Comparison of ENCODE assay signal across 8 cellular contexts in genomic region chr9:89278997-89279739, GRCh38. TPM values are rescaled to one million over a fixed set of nuclear protein-coding genes. Genes with fewer than 3 reads are reported as not detected.
A peak's percentile ranks its signal among the peaks of the same experiment; 100 is the strongest.
DNase-seq lines count a peak whose midpoint lies in the region; ATAC-seq and TF ChIP-seq lines count a peak whose summit lies in the region.

No MANE protein-coding gene starts in this region.

- intact Hi-C loops in adrenal gland (cut with DNase I) = loop anchor here (10.0 kb wide), 1 partner anchor 264 kb away; no protein-coding TSS in a partner anchor
- intact Hi-C loops in testis (cut with DNase I; ENCODE audit: low total_unique reads) = loop anchor here (10.0 kb wide), 1 partner anchor 684 kb away; no protein-coding TSS in a partner anchor

- no peaks in the 10 kb centered on the region for H3K36me3 ChIP-seq in BJ (ENCODE audit: control insufficient read depth, insufficient read depth, low read length)
- H3K36me3 ChIP-seq in adrenal gland (replicated peaks in 1 of 2) = no peaks in the 10 kb centered on the region
- H3K36me3 ChIP-seq in testis (ENCODE audit: low read depth, missing control alignments) = no peaks in the 10 kb centered on the region

- no peak overlapping the region for H3K4me3 Mint-ChIP-seq in immature natural killer cell

- peaks cover 4 to 10% (median 5%) of the 10 kb centered on the region in 3 donors for H3K36me3 Mint-ChIP-seq in immature natural killer cell

- peaks cover 0 to 8% (median 4%) of the 10 kb centered on the region in 3 donors for H3K27me3 Mint-ChIP-seq in immature natural killer cell (ENCODE audit: low read depth in 3 of 3)

- TF ChIP-seq CTCF in BJ (IDR thresholded peaks at IDR 0.05; ENCODE audit: insufficient read depth, low read depth, low read length) (peak; percentile 72), GM12872 (IDR thresholded peaks at IDR 0.05; ENCODE audit: insufficient read depth, low read depth, low read length) (peak; percentile 68), adrenal gland (IDR thresholded peaks at IDR 0.05) (peak; percentile 73 to 82 (median 78)), testis (IDR thresholded peaks at IDR 0.05) (peak; percentile 37 to 72 (median 47)), omental fat pad (IDR thresholded peaks at IDR 0.05) (no peak)

- no peak for TF ChIP-seq POLR2A in adrenal gland (IDR thresholded peaks at IDR 0.05)
- no peak for TF ChIP-seq POLR2A in testis (IDR thresholded peaks at IDR 0.05)

- CTCF ChIA-PET in BJ (lab: Yijun Ruan, JAX) = interaction anchor here (0.8 to 2.0 kb wide), 12 partner anchors 9 to 689 kb away, joined by 3 to 7 read pairs (median 3); no protein-coding TSS in a partner anchor

- peaks cover 0 to 18% (median 7%) of the 10 kb centered on the region in 6 donors for H3K9me3 Mint-ChIP-seq in immature natural killer cell

- ATAC-seq in omental fat pad (ENCODE audit: low FRiP score) = no peak

- no peak for DNase-seq in BJ (ENCODE audit: low read depth)
- peak; percentile 3 for DNase-seq in NCI-H1048 (lab: John Stamatoyannopoulos, UW)
- DNase-seq in adrenal gland = peak in 4 of 7 donors; percentile 30 to 61 (median 44)
- peak; percentile 7 to 21 (median 19) for DNase-seq in immature natural killer cell
- DNase-seq in testis = no peak
- DNase-seq in omental fat pad (ENCODE audit: low spot score) = no peak
- DNase-seq in OCI-M2 (lab: John Stamatoyannopoulos, UW; ENCODE audit: unreplicated experiment) = no peak

- POLR2A ChIA-PET in BJ (lab: Charles Lee) = no interaction called here

- 61 to 73% (median 68%) methylated on average over 5 of the region's 5 CpGs for WGBS in adrenal gland, 4 donors
- 72 to 75% methylated on average over 5 of the region's 5 CpGs for WGBS in testis, 2 donors

- H3K9me3 ChIP-seq in adrenal gland (replicated peaks in 1 of 3) (no peaks in the 10 kb centered on the region), testis (no peaks in the 10 kb centered on the region)

- no peak overlapping the region for H3K27ac ChIP-seq in adrenal gland
- no peak overlapping the region for H3K27ac ChIP-seq in testis

- H3K4me1 Mint-ChIP-seq in immature natural killer cell = peaks cover 13% of the 10 kb centered on the region in 2 donors

- H3K4me3 ChIP-seq in BJ (ENCODE audit: low read depth, low read length) (no peak overlapping the region), adrenal gland (no peak overlapping the region), testis (no peak overlapping the region)

- H3K27me3 ChIP-seq in BJ (ENCODE audit: control insufficient read depth, insufficient read depth, low read length) (no peaks in the 10 kb centered on the region), adrenal gland (no peaks in the 10 kb centered on the region), testis (no peaks in the 10 kb centered on the region)

- H3K27ac Mint-ChIP-seq in immature natural killer cell = no peak overlapping the region

- H3K4me1 ChIP-seq in adrenal gland (replicated peaks in 1 of 2) (peaks cover 10 to 12% of the 10 kb centered on the region in 2 donors), testis (no peaks in the 10 kb centered on the region)

RNA-seq across cellular contexts. Expression of gene CKS2, which starts 31.8 kb away (rescaled TPM):
- polyA plus RNA-seq in BJ (2011; rRNA removed) (128 and 135 TPM in 2 replicates), adrenal gland (10 to 100 TPM; 37.9 to 88.1 (median 78.5) TPM), immature natural killer cell (10 to 100 TPM; 34.4 to 48.9 (median 45.9) TPM), testis (ENCODE audit: insufficient read depth, low read depth, low replicate concordance) (415 TPM)
- polyA minus RNA-seq in BJ (2011; rRNA and poly(A)+ RNA removed) = 52.9 and 76.7 TPM in 2 replicates
- total RNA-seq in adrenal gland (100 to 1,000 TPM in 1 of 8 donors, 10 to 100 TPM in 7; 18.3 to 175 (median 40.6) TPM), testis (100 to 1,000 TPM; 200 to 222 TPM), omental fat pad (10 to 100 TPM in 3 of 4 donors, 1 to 10 TPM in 1; 9.8 to 34.1 (median 20.3) TPM)

RNA-seq across cellular contexts. Expression of gene SECISBP2, which starts 39.1 kb away (rescaled TPM):
- polyA plus RNA-seq in BJ (2011; rRNA removed) (14.3 and 14.4 TPM in 2 replicates), adrenal gland (10 to 100 TPM; 31.7 to 70.5 (median 32.5) TPM), immature natural killer cell (10 to 100 TPM in 1 of 3 donors, 1 to 10 TPM in 2; 3.9 to 16.4 (median 9.7) TPM), testis (ENCODE audit: insufficient read depth, low read depth, low replicate concordance) (145 TPM)
- polyA minus RNA-seq in BJ (2011; rRNA and poly(A)+ RNA removed) = 12.5 and 13.1 TPM in 2 replicates
- total RNA-seq in adrenal gland (10 to 100 TPM; 37.3 to 66.2 (median 46.8) TPM), testis (100 to 1,000 TPM; 127 to 176 TPM), omental fat pad (10 to 100 TPM; 45.8 to 68.4 (median 54.2) TPM)

Comparison
In these comparisons a context has a peak if more than half of its experiments do, and no peak if none do; other contexts are left out.
1. DNase-seq: peak in NCI-H1048 (single experiment), adrenal gland (4 of 7) and immature natural killer cell (3 of 3); none in BJ (single experiment), testis (single experiment), omental fat pad (single experiment) and OCI-M2 (single experiment).
2. CTCF ChIP-seq: peak in BJ (single experiment), GM12872 (single experiment), adrenal gland (6 of 6) and testis (3 of 3); none in omental fat pad (0 of 3).